8 cellular contexts compared by ENCODE assay signal in genomic region chr16:29815793-29816693, GRCh38. TPM values are rescaled to one million over a fixed set of nuclear protein-coding genes. Genes with fewer than 3 reads are reported as not detected.
DNase-seq lines count a peak whose midpoint lies in the region; ATAC-seq, FAIRE-seq and TF ChIP-seq lines count a peak whose summit lies in the region.

PAGR1 (plus strand) TSS chr16:29816152; CDS start chr16:29816526, 374 bp downstream.

- peak; percentile 51 for ATAC-seq in GM19025 (IDR thresholded peaks at IDR 0.05; ENCODE audit: low read depth, unreplicated experiment)
- ATAC-seq in HG03354 (IDR thresholded peaks at IDR 0.05; ENCODE audit: poor library complexity, severe bottlenecking, unreplicated experiment) = peak; percentile 63

- peak within 1 kb of the TSS; percentile 81 to 86 for H3K9ac ChIP-seq in kidney (ENCODE audit: low read length in 2 of 2)

- H3K36me3 ChIP-seq in kidney (ENCODE audit: control insufficient read depth in 1 of 2, insufficient read depth in 2 of 2, low read length in 2 of 2) = peaks cover 0 to 5% of the 10 kb centered on the region in 2 donors

- H3K4me1 ChIP-seq in kidney (ENCODE audit: control insufficient read depth in 1 of 2, insufficient read depth in 1 of 2, low read depth in 1 of 2, low read length in 2 of 2) = peaks cover 14 to 22% of the 10 kb centered on the region in 2 donors

- intact Hi-C loops in kidney (cut with DNase I) = no loop called here

- peak within 1 kb of the TSS; percentile 82 to 85 for H3K4me3 ChIP-seq in kidney (ENCODE audit: low read length in 2 of 2)

- H3K27ac ChIP-seq in kidney (ENCODE audit: low read depth in 2 of 2, low read length in 2 of 2) = peak within 1 kb of the TSS; percentile 93 to 97

- peak; percentile 70 for TF ChIP-seq CTCF in kidney (IDR thresholded peaks at IDR 0.05; ENCODE audit: borderline replicate concordance, extremely low read depth, insufficient read depth)

- no peak for FAIRE-seq in kidney (lab: Jason Lieb, UNC)

- H3K9me3 ChIP-seq in kidney (ENCODE audit: control insufficient read depth in 1 of 2, low read length in 2 of 2) = no peaks in the 10 kb centered on the region

- DNase-seq in AG20443 (ENCODE audit: low spot score) (peak; percentile 95), NCI-H446 treated with DMSO at 0.1 percent for 48 hours (lab: John Stamatoyannopoulos, UW) (peak; percentile 99), cerebellum (ENCODE audit: low spot score) (peak; percentile 96), kidney (peak; percentile 99)
- peak; percentile 97 for DNase-seq in activated CD4-positive, CD25-positive, alpha-beta regulatory T cell treated with anti-CD3 and anti-CD28 coated beads, Interleukin-2, amount 50 U/mL, for 72 hours
- peak; percentile 96 to 97 for DNase-seq in stimulated activated CD4-positive, alpha-beta T cell treated with anti-CD3 and anti-CD28 coated beads, Interleukin-15, amount 100 ng/mL, for 48 hours (ENCODE audit: low read depth in 2 of 2)

RNA-seq across cellular contexts. Expression of gene PAGR1, which starts in this region (rescaled TPM):
- total RNA-seq in cerebellum (12.2 TPM), kidney (23.5 TPM)
- polyA plus RNA-seq in kidney (ENCODE audit: insufficient read depth, low read depth, low replicate concordance) = 30.0 TPM

Comparison
In these comparisons a context has a peak if more than half of its experiments do, and no peak if none do; other contexts are left out.
1. Peak in every context shown above with its lines: DNase-seq, ATAC-seq, H3K4me3 ChIP-seq and H3K27ac ChIP-seq.